Comparison of ENCODE assay signal across 2 cellular contexts in genomic region chrX:37549619-37550018, GRCh38. TPM values are rescaled to one million over a fixed set of nuclear protein-coding genes. Genes with fewer than 3 reads are reported as not detected.
"Had no signal": no experiment of that assay in that cellular context is flagged by ENCODE, and none has a peak within 500 bp of the region (broad histone marks: within the 10 kb centered on the region; RNA-seq: fewer than 3 reads in every experiment).

No MANE protein-coding gene starts in this region.

RNA-seq across cellular contexts. Expression of gene LANCL3, which starts 21.8 kb away (rescaled TPM):
- total RNA-seq: HepG2, IMR-90 had no signal
- polyA plus RNA-seq: HepG2, IMR-90 had no signal
